Comparison of ENCODE assay signal across 5 cellular contexts in genomic region chr17:224576-224975, GRCh38. TPM values are rescaled to one million over a fixed set of nuclear protein-coding genes. Genes with fewer than 3 reads are reported as not detected.
"Had no signal": no experiment of that assay in that cellular context is flagged by ENCODE, and none has a peak within 500 bp of the region (broad histone marks: within the 10 kb centered on the region; RNA-seq: fewer than 3 reads in every experiment).

No MANE protein-coding gene starts in this region.

RNA-seq across cellular contexts. Expression of gene DOC2B, which starts 43.1 kb away (rescaled TPM):
- total RNA-seq: activated B cell treated with CpG ODN at 0.5 μM for 24 hours; activated CD4-positive, alpha-beta memory T cell treated with anti-CD3 and anti-CD28 coated beads, Interleukin-2, amount 10 ng/mL, durations not matched to agents 7 days and 5 days; activated CD4-positive, alpha-beta T cell treated with anti-CD3 and anti-CD28 coated beads, Interleukin-2, amount 10 ng/mL, durations not matched to agents 7 days and 5 days; activated CD8-positive, alpha-beta T cell treated with anti-CD3 and anti-CD28 coated beads for 36 hours; activated CD8-positive, alpha-beta T cell treated with anti-CD3 and anti-CD28 coated beads, Interleukin-2, amount 10 ng/mL, durations not matched to agents 7 days and 5 days had no signal
